ENCODE assay signal across 32 cellular contexts in the genomic region with DNA sequence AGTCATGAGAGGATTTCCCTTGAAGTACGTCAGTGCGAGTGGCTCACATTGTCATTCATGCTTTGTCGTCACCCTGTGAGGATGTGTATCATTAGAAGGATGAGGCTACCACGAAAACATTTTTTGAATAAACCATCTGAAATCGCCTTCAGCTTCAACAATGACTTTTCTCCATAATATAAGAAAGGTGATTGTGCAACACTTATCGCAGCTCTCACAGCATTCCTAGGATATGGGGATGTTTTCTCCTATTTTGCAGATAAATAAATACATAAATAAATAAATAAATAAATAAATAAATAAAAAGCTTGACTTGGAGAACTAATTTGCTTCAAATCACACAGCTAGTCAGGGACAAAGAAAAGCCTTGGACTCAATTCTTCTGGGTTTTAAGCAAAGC.
"Had no signal": no experiment of that assay in that cellular context is flagged by ENCODE, and none has a peak within 500 bp of the region (broad histone marks: within the 10 kb centered on the region; RNA-seq: fewer than 3 reads in every experiment).

No MANE protein-coding gene starts in this region.

- H2AFZ ChIP-seq: neural progenitor cell, parathyroid adenoma had no signal

- H3K4me2 ChIP-seq: neural progenitor cell, smooth muscle cell had no signal

- H3K36me3 Mint-ChIP-seq: natural killer cell; neural progenitor cell; stimulated activated memory B cell treated with anti-CD40 and anti-IgM and Interleukin-4, amounts not matched to agents 10 μg/mL and 1 μg/mL and 100 μg/mL, for 72 hours; type B pancreatic cell had no signal

- H3K9me3 ChIP-seq: ovary, psoas muscle, spleen, suprapubic skin, testis, tibial artery, transverse colon, upper lobe of right lung, vagina had no signal

- H3K9ac ChIP-seq: neural progenitor cell, parathyroid adenoma had no signal

- H3K4me3 Mint-ChIP-seq: natural killer cell; nephron; neural progenitor cell; stimulated activated memory B cell treated with anti-CD40 and anti-IgM and Interleukin-4, amounts not matched to agents 10 μg/mL and 1 μg/mL and 100 μg/mL, for 72 hours; stimulated activated naive CD8-positive, alpha-beta T cell treated with anti-CD3 and anti-CD28 coated beads, Interleukin-15, amount 100 ng/mL, for 72 hours; type B pancreatic cell had no signal

- H3K27me3 ChIP-seq: neural progenitor cell, ovary, suprapubic skin, testis, transverse colon, upper lobe of right lung, vagina had no signal

- H3K27me3 Mint-ChIP-seq: stimulated activated memory B cell treated with anti-CD40 and anti-IgM and Interleukin-4, amounts not matched to agents 10 μg/mL and 1 μg/mL and 100 μg/mL, for 72 hours; stimulated activated naive CD8-positive, alpha-beta T cell treated with anti-CD3 and anti-CD28 coated beads, Interleukin-15, amount 100 ng/mL, for 72 hours had no signal

- ATAC-seq: natural killer cell; psoas muscle; right cardiac atrium; sciatic nerve; stimulated activated memory B cell treated with anti-CD40 and anti-IgM and Interleukin-4, amounts not matched to agents 10 μg/mL and 1 μg/mL and 100 μg/mL, for 72 hours; stimulated activated naive CD8-positive, alpha-beta T cell treated with anti-CD3 and anti-CD28 coated beads, Interleukin-15, amount 100 ng/mL, for 72 hours; stimulated activated naive CD8-positive, alpha-beta T cell treated with anti-CD3 and anti-CD28 coated beads, Interleukin-15, Interleukin-2, amounts not matched to agents 100 U/mL and 50 U/mL, for 24 hours; upper lobe of right lung had no signal

- H3K79me2 ChIP-seq: parathyroid adenoma had no signal

- H3K4me1 ChIP-seq: neural progenitor cell, parathyroid adenoma, psoas muscle, spleen, suprapubic skin, testis, tibial artery, transverse colon, upper lobe of right lung, vagina had no signal

- FAIRE-seq: urothelium cell line had no signal

- H3K27ac Mint-ChIP-seq: natural killer cell; nephron; neural progenitor cell; progenitor cell of endocrine pancreas; stimulated activated memory B cell treated with anti-CD40 and anti-IgM and Interleukin-4, amounts not matched to agents 10 μg/mL and 1 μg/mL and 100 μg/mL, for 72 hours; stimulated activated naive CD8-positive, alpha-beta T cell treated with anti-CD3 and anti-CD28 coated beads, Interleukin-15, amount 100 ng/mL, for 72 hours; type B pancreatic cell had no signal

- H3K36me3 ChIP-seq: neural progenitor cell, ovary, spleen, suprapubic skin, tibial artery, transverse colon, upper lobe of right lung, vagina had no signal

- H3K27ac ChIP-seq: neural progenitor cell, ovary, parathyroid adenoma, psoas muscle, skin epidermis, spleen, suprapubic skin, testis, tibial artery, transverse colon, upper lobe of right lung, vagina had no signal

- H3K4me3 ChIP-seq: neural progenitor cell, ovary, psoas muscle, skin epidermis, smooth muscle cell, spleen, suprapubic skin, testis, tibial artery, transverse colon, upper lobe of right lung, vagina had no signal

- H3K9me3 Mint-ChIP-seq: nephron; neural progenitor cell; stimulated activated memory B cell treated with anti-CD40 and anti-IgM and Interleukin-4, amounts not matched to agents 10 μg/mL and 1 μg/mL and 100 μg/mL, for 72 hours; stimulated activated naive CD8-positive, alpha-beta T cell treated with anti-CD3 and anti-CD28 coated beads, Interleukin-15, amount 100 ng/mL, for 72 hours; type B pancreatic cell had no signal

- DNase-seq: natural killer cell; occipital lobe; ovary; posterior cingulate gyrus; psoas muscle; right cardiac atrium; spleen; stimulated activated CD4-positive, alpha-beta T cell treated with anti-CD3 and anti-CD28 coated beads, Interleukin-12 subunit alpha, Interleukin-12 subunit beta, amount 100 ng/mL, for 4 hours; stimulated activated CD4-positive, alpha-beta T cell treated with anti-CD3 and anti-CD28 coated beads, Interleukin-1b, Interleukin-23, amount 100 ng/mL, for 48 hours; stimulated activated CD4-positive, alpha-beta T cell treated with anti-CD3 and anti-CD28 coated beads, Interleukin-4, amount 100 ng/mL, for 1 hour; stimulated activated CD4-positive, alpha-beta T cell treated with anti-CD3 and anti-CD28 coated beads, Interleukin-4, amount 100 ng/mL, for 4 hours; stimulated activated CD8-positive, alpha-beta memory T cell treated with anti-CD3 and anti-CD28 coated beads, Interleukin-4, amount 100 ng/mL, for 48 hours; stimulated activated naive CD4-positive, alpha-beta T cell; stimulated activated naive CD8-positive, alpha-beta T cell treated with anti-CD3 and anti-CD28 coated beads, Interleukin-15, amount 100 ng/mL, for 72 hours; stimulated activated naive CD8-positive, alpha-beta T cell treated with anti-CD3 and anti-CD28 coated beads, Interleukin-15, Interleukin-2, amounts not matched to agents 100 U/mL and 50 U/mL, for 24 hours; substantia nigra; tibial artery; transverse colon; upper lobe of right lung had no signal

- H3K4me1 Mint-ChIP-seq: natural killer cell; neural progenitor cell; stimulated activated memory B cell treated with anti-CD40 and anti-IgM and Interleukin-4, amounts not matched to agents 10 μg/mL and 1 μg/mL and 100 μg/mL, for 72 hours; stimulated activated naive CD8-positive, alpha-beta T cell treated with anti-CD3 and anti-CD28 coated beads, Interleukin-15, amount 100 ng/mL, for 72 hours had no signal
